ENCODE assay signal across 32 cellular contexts in genomic region chrX:124378643-124379042, GRCh38. TPM values are rescaled to one million over a fixed set of nuclear protein-coding genes. Genes with fewer than 3 reads are reported as not detected.
"Had no signal": no experiment of that assay in that cellular context is flagged by ENCODE, and none has a peak within 500 bp of the region (broad histone marks: within the 10 kb centered on the region; RNA-seq: fewer than 3 reads in every experiment).

No MANE protein-coding gene starts in this region.

- H3K36me3 ChIP-seq: breast epithelium, colonic mucosa, esophagus muscularis mucosa, gastroesophageal sphincter, lower lobe of right lung, tibial artery, WERI-Rb-1 had no signal

- H3K9me3 Mint-ChIP-seq: activated naive CD4-positive, alpha-beta T cell treated with anti-CD3 and anti-CD28 coated beads, Interleukin-2, amount 50 U/mL, for 72 hours; activated T-cell treated with anti-CD3 and anti-CD28 coated beads, Interleukin-2, amount 50 U/mL, for 24 hours; activated T-helper 17 cell treated with anti-CD3 and anti-CD28 coated beads, Interleukin-2, amount 50 U/mL, for 72 hours; central memory CD8-positive, alpha-beta T cell; T-helper 2 cell treated with Interferon-gamma antibody and Interleukin-4, amounts not matched to agents 5 μg/mL and 100 μg/mL, for 36 hours had no signal

- H3K4me3 ChIP-seq: breast epithelium, colonic mucosa, esophagus muscularis mucosa, gastroesophageal sphincter, lower lobe of right lung, tibial artery had no signal

- H3K27me3 Mint-ChIP-seq: activated T-helper 17 cell treated with anti-CD3 and anti-CD28 coated beads, Interleukin-2, amount 50 U/mL, for 72 hours; central memory CD8-positive, alpha-beta T cell; naive thymus-derived CD4-positive, alpha-beta T cell had no signal

- H3K27ac Mint-ChIP-seq: activated naive CD4-positive, alpha-beta T cell treated with anti-CD3 and anti-CD28 coated beads, Interleukin-2, amount 50 U/mL, for 72 hours; activated T-cell treated with anti-CD3 and anti-CD28 coated beads, Interleukin-2, amount 50 U/mL, for 24 hours; activated T-helper 17 cell treated with anti-CD3 and anti-CD28 coated beads, Interleukin-2, amount 50 U/mL, for 72 hours had no signal

- H3K27me3 ChIP-seq: colonic mucosa, esophagus muscularis mucosa, gastroesophageal sphincter, tibial artery had no signal

- H3K27ac ChIP-seq: breast epithelium, colonic mucosa, esophagus muscularis mucosa, gastroesophageal sphincter, lower lobe of right lung, parathyroid adenoma, tibial artery, WERI-Rb-1 had no signal

- H3K9ac ChIP-seq: parathyroid adenoma had no signal

- H2AFZ ChIP-seq: parathyroid adenoma had no signal

- H3K79me2 ChIP-seq: parathyroid adenoma had no signal

- H3K4me1 Mint-ChIP-seq: activated T-helper 17 cell treated with anti-CD3 and anti-CD28 coated beads, Interleukin-2, amount 50 U/mL, for 72 hours had no signal

- DNase-seq: activated CD4-positive, alpha-beta T cell treated with anti-CD3 and anti-CD28 coated beads for 1 hour; activated CD4-positive, alpha-beta T cell treated with anti-CD3 and anti-CD28 coated beads, Interleukin-2, amount 50 U/mL, for 4 hours; activated CD8-positive, alpha-beta memory T cell treated with anti-CD3 and anti-CD28 coated beads for 24 hours; activated CD8-positive, alpha-beta memory T cell treated with anti-CD3 and anti-CD28 coated beads, Interleukin-2, amount 50 U/mL, for 4 hours; activated T-cell treated with anti-CD3 and anti-CD28 coated beads, Interleukin-2, amount 50 U/mL, for 24 hours; colonic mucosa; head of caudate nucleus; left colon; lower lobe of right lung; naive thymus-derived CD4-positive, alpha-beta T cell; nucleus accumbens; right cardiac atrium; stimulated activated CD4-positive, alpha-beta T cell treated with anti-CD3 and anti-CD28 coated beads, Interleukin-12 subunit alpha, Interleukin-12 subunit beta, amount 100 ng/mL, for 4 hours; stimulated activated CD4-positive, alpha-beta T cell treated with anti-CD3 and anti-CD28 coated beads, Interleukin-4, amount 100 ng/mL, for 4 hours; stimulated activated naive CD8-positive, alpha-beta T cell treated with anti-CD3 and anti-CD28 coated beads, Interleukin-15, Interleukin-2, amounts not matched to agents 100 U/mL and 50 U/mL, for 24 hours; substantia nigra; tibial artery; WERI-Rb-1 had no signal

- H3K4me1 ChIP-seq: breast epithelium, colonic mucosa, gastroesophageal sphincter, lower lobe of right lung, parathyroid adenoma, tibial artery had no signal

- ATAC-seq: activated naive CD4-positive, alpha-beta T cell treated with anti-CD3 and anti-CD28 coated beads, Interleukin-2, amount 50 U/mL, for 72 hours; activated T-helper 17 cell treated with anti-CD3 and anti-CD28 coated beads, Interleukin-2, amount 50 U/mL, for 72 hours; gastroesophageal sphincter; left colon; lower lobe of right lung; naive thymus-derived CD4-positive, alpha-beta T cell; right cardiac atrium; stimulated activated naive CD8-positive, alpha-beta T cell treated with anti-CD3 and anti-CD28 coated beads, Interleukin-15, Interleukin-2, amounts not matched to agents 100 U/mL and 50 U/mL, for 24 hours had no signal

- H3K9me3 ChIP-seq: breast epithelium, colonic mucosa, esophagus muscularis mucosa, gastroesophageal sphincter, lower lobe of right lung, tibial artery had no signal

- FAIRE-seq: keratinocyte, TTC549 had no signal

- H3K4me3 Mint-ChIP-seq: activated T-cell treated with anti-CD3 and anti-CD28 coated beads, Interleukin-2, amount 50 U/mL, for 24 hours; activated T-helper 17 cell treated with anti-CD3 and anti-CD28 coated beads, Interleukin-2, amount 50 U/mL, for 72 hours; central memory CD8-positive, alpha-beta T cell; naive thymus-derived CD4-positive, alpha-beta T cell; T-helper 2 cell treated with Interferon-gamma antibody and Interleukin-4, amounts not matched to agents 5 μg/mL and 100 μg/mL, for 36 hours had no signal

RNA-seq across cellular contexts. Expression of gene SH2D1A, which starts 32.3 kb away (rescaled TPM):
- total RNA-seq: pulmonary artery endothelial cell, ureter had no signal

RNA-seq across cellular contexts. Expression of gene TEX13D, which starts 46.2 kb away (rescaled TPM):
- total RNA-seq: breast epithelium; colonic mucosa; left colon; lower lobe of right lung; mesenteric fat pad; naive thymus-derived CD4-positive, alpha-beta T cell; pulmonary artery endothelial cell; right cardiac atrium; skeletal muscle tissue; ureter had no signal
- polyA plus RNA-seq: keratinocyte; naive thymus-derived CD4-positive, alpha-beta T cell; right cardiac atrium had no signal
